ENCODE assay signal across 1 cellular context in genomic region chr2:234496835-234497591, GRCh38.
A peak's percentile ranks its signal among the peaks of the same experiment; 100 is the strongest.
TF ChIP-seq lines count a peak whose summit lies in the region.

TSS of gene ARL4C (minus strand) at chr2:234497081. CDS start at chr2:234496586, 495 bp downstream.

TF ChIP-seq in HepG2, 621 proteins besides CTCF, POLR2A, EP300 and RAD21 (continued from another document and continues in another):
- TF ChIP-seq ZNF800 (CRISPR knock-in tag; IDR thresholded peaks at IDR 0.05) (peak; percentile 39; the same call in 1 of the 2 replicates), MTF2 (CRISPR knock-in tag; IDR thresholded peaks at IDR 0.05; ENCODE audit: borderline replicate concordance) (no peak), U2AF2 (IDR thresholded peaks at IDR 0.05; ENCODE audit: low read depth, low read length) (no peak), SKIL (CRISPR knock-in tag; IDR thresholded peaks at IDR 0.05; ENCODE audit: borderline replicate concordance) (no peak), HNF4A (CRISPR knock-in tag; IDR thresholded peaks at IDR 0.05) (no peak), ZNF414 (CRISPR knock-in tag; IDR thresholded peaks at IDR 0.05) (no peak), EHMT2 (IDR thresholded peaks at IDR 0.05; ENCODE audit: borderline replicate concordance, low read depth, low read length) (no peak), ZNF329 (CRISPR knock-in tag; IDR thresholded peaks at IDR 0.05; ENCODE audit: low read depth) (no peak), REXO4 (CRISPR knock-in tag; IDR thresholded peaks at IDR 0.05; ENCODE audit: borderline replicate concordance) (no peak), ZNF563 (CRISPR knock-in tag; IDR thresholded peaks at IDR 0.05) (0 out of 2 replicates have a peak, but pooled peaks have one; percentile 11), BRF2 (CRISPR knock-in tag; IDR thresholded peaks at IDR 0.05) (no peak), ZNF672 (CRISPR knock-in tag; IDR thresholded peaks at IDR 0.05) (no peak), ERF (CRISPR knock-in tag; IDR thresholded peaks at IDR 0.05) (no peak), DRAP1 (CRISPR knock-in tag; IDR thresholded peaks at IDR 0.05) (no peak), MZF1 (CRISPR knock-in tag; IDR thresholded peaks at IDR 0.05; ENCODE audit: borderline replicate concordance) (no peak), YEATS4 (CRISPR knock-in tag; IDR thresholded peaks at IDR 0.05; ENCODE audit: borderline replicate concordance) (0 out of 2 replicates have a peak, but pooled peaks have one; percentile 31), NR2F6 (IDR thresholded peaks at IDR 0.05) (no peak), NR2F6 (CRISPR knock-in tag; IDR thresholded peaks at IDR 0.05) (no peak), ZNF547 (CRISPR knock-in tag; IDR thresholded peaks at IDR 0.05) (no peak), ATF7-NPFF (CRISPR knock-in tag; IDR thresholded peaks at IDR 0.05; ENCODE audit: low read depth) (peak; percentile 69; the same call in 1 of the 2 replicates), ZNF484 (CRISPR knock-in tag; IDR thresholded peaks at IDR 0.05; ENCODE audit: borderline replicate concordance, low read depth) (no peak), ARID4A (CRISPR knock-in tag; IDR thresholded peaks at IDR 0.05; ENCODE audit: borderline replicate concordance) (peak; percentile 27; the same call in 1 of the 2 replicates), ZNF142 (CRISPR knock-in tag; IDR thresholded peaks at IDR 0.05) (peak; percentile 76; the same call in 1 of the 2 replicates), MYC (CRISPR knock-in tag; IDR thresholded peaks at IDR 0.05; ENCODE audit: borderline replicate concordance) (no peak), ZFX (CRISPR knock-in tag; IDR thresholded peaks at IDR 0.05; ENCODE audit: low read depth) (0 out of 2 replicates have a peak, but pooled peaks have one; percentile 2), DZIP1 (CRISPR knock-in tag; IDR thresholded peaks at IDR 0.05) (no peak), RFX1 (IDR thresholded peaks at IDR 0.05) (no peak), KMT2B (CRISPR knock-in tag; IDR thresholded peaks at IDR 0.05) (no peak), ZFY (CRISPR knock-in tag; IDR thresholded peaks at IDR 0.05) (peak; percentile 20; the same call in 1 of the 2 replicates), ZNF709 (CRISPR knock-in tag; IDR thresholded peaks at IDR 0.05) (0 out of 2 replicates have a peak, but pooled peaks have one; percentile 25), ZNF317 (CRISPR knock-in tag; IDR thresholded peaks at IDR 0.05) (no peak), ZMYM2 (CRISPR knock-in tag; IDR thresholded peaks at IDR 0.05) (no peak), UBTF (CRISPR knock-in tag; IDR thresholded peaks at IDR 0.05) (peak; percentile 88; the same call in 1 of the 2 replicates)
